In genomic region chr1:223471566-223471965, GRCh38 we compare ENCODE assay signal across 7 cellular contexts.
"Had no signal": no experiment of that assay in that cellular context is flagged by ENCODE, and none has a peak within 500 bp of the region (broad histone marks: within the 10 kb centered on the region; RNA-seq: fewer than 3 reads in every experiment).

No MANE protein-coding gene starts in this region.

- H3K36me3 Mint-ChIP-seq: IgD-negative memory B cell had no signal

- H3K27ac Mint-ChIP-seq: IgD-negative memory B cell had no signal

- H3K4me3 Mint-ChIP-seq: IgD-negative memory B cell had no signal

- H3K9me3 Mint-ChIP-seq: IgD-negative memory B cell had no signal

- ATAC-seq: HepG2, K562 had no signal

- H3K4me1 Mint-ChIP-seq: IgD-negative memory B cell had no signal

- H3K27ac ChIP-seq: HL-60 had no signal

- H3K4me3 ChIP-seq: K562 had no signal

- DNase-seq: IMR-90, KBM-7, KG1 had no signal
